In genomic region chr14:91418387-91419043, GRCh38 we compare ENCODE assay signal across 8 cellular contexts. TPM values are rescaled to one million over a fixed set of nuclear protein-coding genes. Genes with fewer than 3 reads are reported as not detected.
DNase-seq lines count a peak whose midpoint lies in the region; ATAC-seq and TF ChIP-seq lines count a peak whose summit lies in the region.

No MANE protein-coding gene starts in this region.

- peaks cover 15% of the 10 kb centered on the region for H3K4me1 Mint-ChIP-seq in glutamatergic neuron (ENCODE audit: low read depth, unreplicated experiment)

- peak overlapping the region; percentile 81 for H3K4me2 ChIP-seq in osteoblast (ENCODE audit: insufficient read depth, low read length)

- intact Hi-C loops in thyroid gland (cut with DNase I) = loop anchor here (5.0 kb wide), 1 partner anchor 91 kb away; no protein-coding TSS in a partner anchor

- WGBS in thyroid gland, 2 donors = 1 to 3% methylated on average over 13 to 22 of the region's 42 CpGs

- peak overlapping the region; percentile 89 for H2AFZ ChIP-seq in osteoblast (ENCODE audit: low read length)

- H4K20me1 ChIP-seq in osteoblast (ENCODE audit: insufficient read depth, low read length) = no peaks in the 10 kb centered on the region

- H3K9me3 ChIP-seq in osteoblast (ENCODE audit: low read depth, low read length) (no peaks in the 10 kb centered on the region), thyroid gland (no peaks in the 10 kb centered on the region)

- peaks cover 47% of the 10 kb centered on the region for H3K27me3 ChIP-seq in osteoblast (ENCODE audit: insufficient read depth, low read length)
- no peaks in the 10 kb centered on the region for H3K27me3 ChIP-seq in thyroid gland

- no peak overlapping the region for H3K27ac Mint-ChIP-seq in glutamatergic neuron (ENCODE audit: unreplicated experiment)

- no peak for ATAC-seq in HG02588 (IDR thresholded peaks at IDR 0.05; ENCODE audit: unreplicated experiment)

- peaks cover 7% of the 10 kb centered on the region for H3K4me1 ChIP-seq in osteoblast (ENCODE audit: insufficient read depth, low read length)
- peaks cover 7 to 17% of the 10 kb centered on the region in 2 donors for H3K4me1 ChIP-seq in thyroid gland

- H3K36me3 Mint-ChIP-seq in glutamatergic neuron (ENCODE audit: unreplicated experiment) = no peaks in the 10 kb centered on the region

- H3K9me3 Mint-ChIP-seq in glutamatergic neuron (ENCODE audit: unreplicated experiment) = peaks cover 10% of the 10 kb centered on the region

- H3K79me2 ChIP-seq in osteoblast (ENCODE audit: insufficient read depth, low read length) = no peaks in the 10 kb centered on the region

- H3K27me3 Mint-ChIP-seq in glutamatergic neuron (ENCODE audit: unreplicated experiment) = peaks cover 13% of the 10 kb centered on the region

- H3K36me3 ChIP-seq in osteoblast (ENCODE audit: insufficient read depth, low read length) (no peaks in the 10 kb centered on the region), thyroid gland (no peaks in the 10 kb centered on the region)

- H3K4me3 ChIP-seq in osteoblast (ENCODE audit: insufficient read depth, low read length) (peak overlapping the region; percentile 61), thyroid gland (replicated peaks in 1 of 3) (peak overlapping the region in 1 of 3 donors; percentile 28)

- no peak overlapping the region for H3K27ac ChIP-seq in osteoblast (ENCODE audit: low read depth, low read length)
- peak overlapping the region in 1 of 3 donors; percentile 9 for H3K27ac ChIP-seq in thyroid gland

- H3K4me3 Mint-ChIP-seq in glutamatergic neuron (ENCODE audit: unreplicated experiment) = no peak overlapping the region

- DNase-seq in GM04504 (ENCODE audit: low read depth) (peak; percentile 7), HS-27A (ENCODE audit: low read depth) (peak; percentile 41), RKO (ENCODE audit: low spot score) (peak; percentile 80), glutamatergic neuron (peak; percentile 84), osteoblast (ENCODE audit: insufficient read length, low spot score, missing footprints) (peak; percentile 92), thyroid gland (peak; percentile 41 to 44)
- peak; percentile 86 for DNase-seq in activated naive CD4-positive, alpha-beta T cell treated with Interleukin-2 at 50 U/mL for 16 hours

- TF ChIP-seq POLR2A in thyroid gland (IDR thresholded peaks at IDR 0.05) = no peak

- TF ChIP-seq CTCF in glutamatergic neuron (IDR thresholded peaks at IDR 0.05; ENCODE audit: partially characterized antibody, unreplicated experiment) = peak; percentile 100
- peak; percentile 87 for TF ChIP-seq CTCF in osteoblast (IDR thresholded peaks at IDR 0.05; ENCODE audit: extremely low read depth, low read depth, low read length)
- TF ChIP-seq CTCF in thyroid gland (IDR thresholded peaks at IDR 0.05) = peak; percentile 77 to 98 (median 93)

RNA-seq across cellular contexts. Expression of gene CCDC88C, which starts 0.9 kb away (rescaled TPM):
- 68.0 TPM for total RNA-seq in glutamatergic neuron (ENCODE audit: unreplicated experiment)
- total RNA-seq in osteoblast = 0.29 and 0.36 TPM in 2 replicates
- total RNA-seq in thyroid gland = 1 to 10 TPM; 3.0 to 6.3 (median 5.8) TPM

Comparison
In these comparisons a context has a peak if more than half of its experiments do, and no peak if none do; other contexts are left out.
1. DNase-seq: peak in every context shown above with its lines; median percentile 92 in osteoblast; 86 in activated naive CD4-positive, alpha-beta T cell treated with Interleukin-2 at 50 U/mL for 16 hours; 84 in glutamatergic neuron; 80 in RKO; 42 in thyroid gland; 41 in HS-27A; 7 in GM04504.